ENCODE assay signal across 8 cellular contexts in the genomic region with DNA sequence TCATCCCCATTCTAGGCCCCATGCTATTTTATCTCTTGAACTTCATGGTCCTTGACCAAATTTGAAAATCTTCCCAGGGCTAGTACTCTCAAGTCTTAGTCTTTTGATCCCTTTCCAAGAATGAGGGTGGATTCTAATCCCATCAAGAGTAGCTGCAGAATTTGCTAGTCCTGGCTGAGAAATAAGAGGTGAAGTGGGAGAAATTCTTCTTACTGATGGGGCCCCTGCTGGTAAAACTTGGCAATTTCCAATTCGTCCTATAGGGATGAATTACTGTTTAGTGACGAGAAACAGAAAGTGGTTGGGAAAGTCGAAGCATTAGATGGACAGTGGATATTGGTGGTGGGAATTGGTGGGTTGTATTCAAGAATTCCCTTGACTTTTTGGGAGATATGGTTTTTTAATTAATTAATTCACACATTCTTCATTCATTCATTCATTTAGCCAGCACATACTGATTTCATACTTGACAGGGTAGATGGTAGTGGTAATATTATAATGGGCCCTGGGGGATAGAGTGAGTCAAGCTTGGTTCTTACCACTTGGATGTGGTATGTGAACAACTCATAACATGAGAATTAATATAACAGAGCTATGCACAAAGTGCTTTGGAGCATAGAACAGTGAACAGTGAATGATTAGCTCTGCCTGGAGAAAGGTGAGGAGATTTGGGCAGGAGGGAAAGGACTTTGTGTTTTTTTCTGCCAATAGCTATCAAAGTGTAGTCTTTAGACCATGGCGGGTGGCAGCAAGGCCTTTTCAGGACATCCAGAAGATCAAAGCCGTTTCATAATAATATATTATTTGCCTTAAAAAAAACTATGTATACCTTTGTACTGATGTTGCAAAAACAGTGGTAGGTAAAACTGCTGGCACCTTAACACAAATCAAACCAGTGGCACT.
DNase-seq lines count a peak whose midpoint lies in the region; ATAC-seq and TF ChIP-seq lines count a peak whose summit lies in the region.

No MANE protein-coding gene starts in this region.

- no peak overlapping the region for H3K27ac ChIP-seq in brain microvascular endothelial cell
- no peak overlapping the region for H3K27ac ChIP-seq in trophoblast cell (ENCODE audit: low read depth, low read length)

- no peak overlapping the region for H3K18ac ChIP-seq in trophoblast cell (ENCODE audit: low read length)

- no peak overlapping the region for H3K4me3 ChIP-seq in brain microvascular endothelial cell (ENCODE audit: low read depth, low read length)
- no peak overlapping the region for H3K4me3 ChIP-seq in trophoblast cell (ENCODE audit: low read depth, low read length)

- in situ Hi-C loops in brain microvascular endothelial cell (cut with HindIII; ENCODE audit: low pct_ligation_motif_present, low sequenced_read_pairs), result no loop called here

- H4K8ac ChIP-seq in trophoblast cell (ENCODE audit: low read depth, low read length), result no peak overlapping the region

- H3K79me1 ChIP-seq in trophoblast cell (ENCODE audit: low read length), result no peaks in the 10 kb centered on the region

- H3K79me2 ChIP-seq in trophoblast cell (ENCODE audit: control insufficient read depth, insufficient read depth, low read length, poor library complexity), result no peaks in the 10 kb centered on the region

- H2BK120ac ChIP-seq in trophoblast cell (ENCODE audit: insufficient read depth, low read length, poor library complexity), result no peak overlapping the region

- no peak overlapping the region for H3K23ac ChIP-seq in trophoblast cell (ENCODE audit: low read length)

- H3K4me2 ChIP-seq in trophoblast cell (ENCODE audit: low read length), result no peak overlapping the region

- WGBS in trophoblast cell (ENCODE audit: extremely low coverage, insufficient coverage, insufficient read length), result no CpG with 5 or more reads among the region's 5 CpGs

- H2AFZ ChIP-seq in trophoblast cell (ENCODE audit: insufficient read depth, low read length, poor library complexity), result no peak overlapping the region

- H3K36me3 ChIP-seq in brain microvascular endothelial cell (replicated peaks) (no peaks in the 10 kb centered on the region), trophoblast cell (ENCODE audit: control insufficient read depth in 1 of 2, insufficient read depth in 2 of 2, low read length in 2 of 2) (no peaks in the 10 kb centered on the region)

- H4K12ac ChIP-seq in trophoblast cell (ENCODE audit: low read depth, low read length), result no peak overlapping the region

- peak; percentile 33 for TF ChIP-seq CTCF in brain microvascular endothelial cell (IDR thresholded peaks at IDR 0.05; ENCODE audit: low read depth, low read length, missing control alignments)

- no peak overlapping the region for H2AK5ac ChIP-seq in trophoblast cell (ENCODE audit: low read length)

- H4K91ac ChIP-seq in trophoblast cell (ENCODE audit: low read depth, low read length), result no peak overlapping the region

- DNase-seq in DMS53 (lab: John Stamatoyannopoulos, UW) (peak; percentile 45), DMS53 treated with DMSO at 0.1 percent for 48 hours (lab: John Stamatoyannopoulos, UW; ENCODE audit: unreplicated experiment) (no peak), brain microvascular endothelial cell (peak; percentile 76), trophoblast cell (peak; percentile 68 to 88), NCI-H1092 treated with DMSO at 0.1 percent for 48 hours (lab: John Stamatoyannopoulos, UW) (no peak)

- no peak overlapping the region for H3K9ac ChIP-seq in trophoblast cell (ENCODE audit: low read length)

- H3K14ac ChIP-seq in trophoblast cell (ENCODE audit: low read length), result no peak overlapping the region

- no peaks in the 10 kb centered on the region for H3K27me3 ChIP-seq in brain microvascular endothelial cell (replicated peaks)
- no peaks in the 10 kb centered on the region for H3K27me3 ChIP-seq in trophoblast cell (ENCODE audit: insufficient read depth, low read length)

- H3K9me3 ChIP-seq in trophoblast cell (ENCODE audit: insufficient read depth, low read depth, low read length), result no peaks in the 10 kb centered on the region

- no peak overlapping the region for H2BK12ac ChIP-seq in trophoblast cell (ENCODE audit: low read length)

- H3K4ac ChIP-seq in trophoblast cell (ENCODE audit: low read depth, low read length), result no peak overlapping the region

- H3K4me1 ChIP-seq in trophoblast cell (ENCODE audit: control insufficient read depth in 1 of 2, insufficient read depth in 2 of 2, low read length in 2 of 2), result peaks cover 0 to 2% of the 10 kb centered on the region in 2 experiments

- no peak overlapping the region for H2BK5ac ChIP-seq in trophoblast cell (ENCODE audit: low read depth, low read length, poor library complexity)

- ATAC-seq in HG03521 (IDR thresholded peaks at IDR 0.05; ENCODE audit: unreplicated experiment) (peak; percentile 59), GM18502 (IDR thresholded peaks at IDR 0.05; ENCODE audit: poor library complexity, unreplicated experiment) (no peak), HG03469 (IDR thresholded peaks at IDR 0.05; ENCODE audit: unreplicated experiment) (no peak)

Comparison
In these comparisons a context has a peak if more than half of its experiments do, and no peak if none do; other contexts are left out.
1. DNase-seq: peak in DMS53 (single experiment), brain microvascular endothelial cell (single experiment) and trophoblast cell (2 of 2); none in DMS53 treated with DMSO at 0.1 percent for 48 hours (single experiment) and NCI-H1092 treated with DMSO at 0.1 percent for 48 hours (single experiment).